Comparison of ENCODE assay signal across 13 cellular contexts in the genomic region with DNA sequence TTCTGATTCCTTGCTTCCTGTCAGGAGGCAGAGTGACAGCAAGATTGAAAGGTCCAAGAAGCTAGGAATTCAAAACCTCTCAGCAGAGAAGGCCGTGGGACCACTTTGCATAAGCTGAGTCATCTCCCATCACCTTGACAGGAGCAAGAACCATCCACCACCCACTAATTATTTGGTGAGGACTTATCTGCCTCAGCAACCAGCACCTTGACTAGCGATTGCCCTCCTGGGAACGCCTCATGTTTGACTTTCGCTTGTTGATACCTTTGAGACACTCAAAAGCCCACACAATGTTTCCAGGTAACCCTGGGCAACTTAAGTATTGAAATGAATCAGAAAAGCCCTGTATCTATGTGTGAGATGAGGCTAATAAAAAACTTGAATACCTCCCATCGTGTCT.
DNase-seq lines count a peak whose midpoint lies in the region; ATAC-seq and TF ChIP-seq lines count a peak whose summit lies in the region.
"Had no signal": no experiment of that assay in that cellular context is flagged by ENCODE, and none has a peak within 500 bp of the region (broad histone marks: within the 10 kb centered on the region; RNA-seq: fewer than 3 reads in every experiment).

No MANE protein-coding gene starts in this region.

- no peaks in the 10 kb centered on the region for H4K20me1 ChIP-seq in OCI-LY3 (ENCODE audit: insufficient read depth, low read length)

- H3K4me1 ChIP-seq in OCI-LY3 (ENCODE audit: low read length) = peaks cover 7% of the 10 kb centered on the region; the same call in 1 of the 2 replicates
- H3K4me1 ChIP-seq: HAP-1, upper lobe of left lung had no signal

- no peaks in the 10 kb centered on the region for H3K9me3 ChIP-seq in OCI-LY3 (ENCODE audit: insufficient read depth, low read length)
- H3K9me3 ChIP-seq: HAP-1, upper lobe of left lung had no signal

- peak overlapping the region; percentile 12; the same call in 1 of the 2 replicates for H3K4me2 ChIP-seq in OCI-LY3 (ENCODE audit: low read length)

- no peaks in the 10 kb centered on the region for H3K79me2 ChIP-seq in OCI-LY3 (ENCODE audit: low read length)

- no peak for TF ChIP-seq CTCF in OCI-LY3 (IDR thresholded peaks at IDR 0.05; ENCODE audit: low read depth, low read length)

- H3K36me3 ChIP-seq in OCI-LY3 (replicated peaks; ENCODE audit: low read depth, low read length) = no peaks in the 10 kb centered on the region
- H3K36me3 ChIP-seq: HAP-1, upper lobe of left lung had no signal

- no peak overlapping the region for H2AFZ ChIP-seq in OCI-LY3 (ENCODE audit: low read depth, low read length)

- H3K4me3 ChIP-seq in OCI-LY3 (ENCODE audit: low read length) = no peak overlapping the region
- H3K4me3 ChIP-seq: HAP-1, upper lobe of left lung had no signal

- H3K27me3 ChIP-seq in OCI-LY3 (ENCODE audit: low read depth, low read length) = peaks cover 77% of the 10 kb centered on the region
- H3K27me3 ChIP-seq: upper lobe of left lung had no signal

- no peak for DNase-seq in COR-L47 (lab: John Stamatoyannopoulos, UW)
- DNase-seq in epidermal melanocyte (ENCODE audit: insufficient read length, low spot score) = no peak
- no peak for DNase-seq in left ventricle myocardium superior
- DNase-seq in globus pallidus (ENCODE audit: low spot score) = no peak
- DNase-seq: activated CD4-positive, CD25-positive, alpha-beta regulatory T cell; activated naive CD8-positive, alpha-beta T cell treated with anti-CD3 and anti-CD28 coated beads, Interleukin-2, amount 10 ng/mL, durations not matched to agents 7 days and 5 days; stimulated activated CD4-positive, alpha-beta T cell treated with anti-CD3 and anti-CD28 coated beads, Interleukin-4, amount 100 ng/mL, for 4 hours; upper lobe of left lung had no signal

- intact Hi-C loops in left ventricle myocardium superior (cut with micrococcal nuclease) = no loop called here

- ATAC-seq in GM18499 (IDR thresholded peaks at IDR 0.05; ENCODE audit: insufficient read depth, unreplicated experiment) (peak; percentile 92), GM19452 (IDR thresholded peaks at IDR 0.05; ENCODE audit: unreplicated experiment) (peak; percentile 88), HG02970 (IDR thresholded peaks at IDR 0.05; ENCODE audit: low FRiP score, unreplicated experiment) (peak; percentile 64), left ventricle myocardium superior (no peak)

- H3K27ac ChIP-seq in OCI-LY3 (ENCODE audit: low read length) = no peak overlapping the region
- H3K27ac ChIP-seq: upper lobe of left lung had no signal

- no peak overlapping the region for H3K9ac ChIP-seq in OCI-LY3 (ENCODE audit: low read length)
